Comparison of ENCODE assay signal across 10 cellular contexts in genomic region chr12:49703647-49704137, GRCh38. TPM values are rescaled to one million over a fixed set of nuclear protein-coding genes. Genes with fewer than 3 reads are reported as not detected.
DNase-seq lines count a peak whose midpoint lies in the region; ATAC-seq and TF ChIP-seq lines count a peak whose summit lies in the region.
"Had no signal": no experiment of that assay in that cellular context is flagged by ENCODE, and none has a peak within 500 bp of the region (broad histone marks: within the 10 kb centered on the region; RNA-seq: fewer than 3 reads in every experiment).

No MANE protein-coding gene starts in this region.

- H3K4me3 ChIP-seq in heart left ventricle (peak overlapping the region in 1 of 12 donors; percentile 13), right cardiac atrium (ENCODE audit: low read length) (no peak overlapping the region), upper lobe of right lung (no peak overlapping the region)

- H3K9me3 ChIP-seq in heart left ventricle (no peaks in the 10 kb centered on the region), right cardiac atrium (ENCODE audit: control insufficient read depth, low read length) (no peaks in the 10 kb centered on the region), upper lobe of right lung (no peaks in the 10 kb centered on the region)
- H3K9me3 ChIP-seq: Caco-2 had no signal

- H3K27ac ChIP-seq in heart left ventricle: peak overlapping the region in 9 of 12 donors; percentile 20 to 98 (median 49)
- no peak overlapping the region for H3K27ac ChIP-seq in right cardiac atrium (ENCODE audit: low read length)
- peak overlapping the region; percentile 49 for H3K27ac ChIP-seq in upper lobe of right lung

- no peaks in the 10 kb centered on the region for H3K9me3 Mint-ChIP-seq in activated T-cell treated with anti-CD3 and anti-CD28 coated beads, Interleukin-2, amount 50 U/mL, for 24 hours
- no peaks in the 10 kb centered on the region for H3K9me3 Mint-ChIP-seq in memory B cell

- H3K4me1 ChIP-seq in heart left ventricle (peaks cover 3 to 73% (median 57%) of the 10 kb centered on the region in 12 donors), right cardiac atrium (ENCODE audit: control insufficient read depth, insufficient read depth, low read length) (peaks cover 4% of the 10 kb centered on the region), upper lobe of right lung (peaks cover 59% of the 10 kb centered on the region)

- peaks cover 6% of the 10 kb centered on the region for H3K36me3 Mint-ChIP-seq in activated T-cell treated with anti-CD3 and anti-CD28 coated beads, Interleukin-2, amount 50 U/mL, for 24 hours (ENCODE audit: low read depth)
- H3K36me3 Mint-ChIP-seq in memory B cell: no peaks in the 10 kb centered on the region

- no peaks in the 10 kb centered on the region for H3K27me3 Mint-ChIP-seq in activated T-cell treated with anti-CD3 and anti-CD28 coated beads, Interleukin-2, amount 50 U/mL, for 24 hours
- no peaks in the 10 kb centered on the region for H3K27me3 Mint-ChIP-seq in memory B cell

- WGBS in heart left ventricle, 4 donors: 64 to 81% (median 73%) methylated on average over 3 of the region's 3 CpGs
- WGBS in right cardiac atrium: 63% methylated on average over 3 of the region's 3 CpGs

- DNase-seq in heart left ventricle (peak in 2 of 5 donors; percentile 15 to 28), right cardiac atrium (no peak), memory B cell (ENCODE audit: low spot score in 2 of 2) (peak in 1 of 2 donors; percentile 12), upper lobe of right lung (no peak), pons (ENCODE audit: low spot score) (no peak)
- peak; percentile 61 for DNase-seq in activated T-cell treated with anti-CD3 and anti-CD28 coated beads, Interleukin-2, amount 50 U/mL, for 24 hours
- DNase-seq: Caco-2, NCI-H510A had no signal

- peak overlapping the region; percentile 90 for H3K27ac Mint-ChIP-seq in activated T-cell treated with anti-CD3 and anti-CD28 coated beads, Interleukin-2, amount 50 U/mL, for 24 hours
- H3K27ac Mint-ChIP-seq in memory B cell: no peak overlapping the region

- TF ChIP-seq POLR2A in heart left ventricle (IDR thresholded peaks at IDR 0.05): no peak

- ATAC-seq in heart left ventricle: no peak
- ATAC-seq in right cardiac atrium: no peak
- peak; percentile 17 for ATAC-seq in memory B cell (ENCODE audit: low read depth)
- ATAC-seq in upper lobe of right lung: no peak
- no peak for ATAC-seq in HG03521 (IDR thresholded peaks at IDR 0.05; ENCODE audit: unreplicated experiment)
- ATAC-seq in HG02885 (IDR thresholded peaks at IDR 0.05; ENCODE audit: poor library complexity, unreplicated experiment): no peak

- TF ChIP-seq CTCF in heart left ventricle (IDR thresholded peaks at IDR 0.05) (no peak), upper lobe of right lung (IDR thresholded peaks at IDR 0.05) (no peak)

- peaks cover 69% of the 10 kb centered on the region for H3K4me1 Mint-ChIP-seq in activated T-cell treated with anti-CD3 and anti-CD28 coated beads, Interleukin-2, amount 50 U/mL, for 24 hours (ENCODE audit: low read depth)
- peaks cover 51% of the 10 kb centered on the region for H3K4me1 Mint-ChIP-seq in memory B cell

- H3K27me3 ChIP-seq in heart left ventricle: no peaks in the 10 kb centered on the region
- H3K27me3 ChIP-seq in right cardiac atrium (ENCODE audit: control insufficient read depth, insufficient read depth): no peaks in the 10 kb centered on the region
- no peaks in the 10 kb centered on the region for H3K27me3 ChIP-seq in upper lobe of right lung

- peaks cover 0 to 5% (median 0%) of the 10 kb centered on the region in 9 donors for H3K36me3 ChIP-seq in heart left ventricle
- H3K36me3 ChIP-seq in upper lobe of right lung: no peaks in the 10 kb centered on the region

- peak overlapping the region; percentile 55 for H3K4me3 Mint-ChIP-seq in activated T-cell treated with anti-CD3 and anti-CD28 coated beads, Interleukin-2, amount 50 U/mL, for 24 hours
- peak overlapping the region; percentile 6 for H3K4me3 Mint-ChIP-seq in memory B cell

- intact Hi-C loops in heart left ventricle (cut with DNase I) (loop anchor here in 1 of 10 donors (5.0 kb wide), 1 partner anchor 36 kb away; no protein-coding TSS in a partner anchor), right cardiac atrium (cut with DNase I) (no loop called here), upper lobe of right lung (cut with DNase I) (no loop called here)

RNA-seq across cellular contexts. Expression of gene FMNL3, which starts 3.5 kb away (rescaled TPM):
- total RNA-seq in heart left ventricle (10 to 100 TPM in 7 of 9 donors, 1 to 10 TPM in 2; 8.7 to 33.9 (median 14.3) TPM), right cardiac atrium (10 to 100 TPM; 11.7 to 19.0 (median 11.9) TPM), upper lobe of right lung (40.3 TPM)
- polyA plus RNA-seq in heart left ventricle (1 to 10 TPM; 5.9 to 7.8 TPM), right cardiac atrium (7.0 TPM)

RNA-seq across cellular contexts. Expression of gene TMBIM6, which starts 37.7 kb away (rescaled TPM):
- total RNA-seq in heart left ventricle (100 to 1,000 TPM; 203 to 376 (median 252) TPM), right cardiac atrium (100 to 1,000 TPM; 216 to 254 (median 247) TPM), upper lobe of right lung (654 TPM)
- polyA plus RNA-seq in heart left ventricle (100 to 1,000 TPM; 105 to 285 TPM), right cardiac atrium (159 TPM)
